Comparison of ENCODE assay signal across 13 cellular contexts in genomic region chr6:116406678-116407345, GRCh38. TPM values are rescaled to one million over a fixed set of nuclear protein-coding genes. Genes with fewer than 3 reads are reported as not detected.
DNase-seq lines count a peak whose midpoint lies in the region; ATAC-seq and TF ChIP-seq lines count a peak whose summit lies in the region.
"Had no signal": no experiment of that assay in that cellular context is flagged by ENCODE, and none has a peak within 500 bp of the region (broad histone marks: within the 10 kb centered on the region; RNA-seq: fewer than 3 reads in every experiment).

No MANE protein-coding gene starts in this region.

- no peaks in the 10 kb centered on the region for H3K27me3 ChIP-seq in sigmoid colon
- H3K27me3 ChIP-seq in CD4-positive, alpha-beta T cell (ENCODE audit: control insufficient read depth, insufficient read depth, low read length), result no peaks in the 10 kb centered on the region

- H3K4me1 ChIP-seq in sigmoid colon, result peaks cover 0 to 22% (median 15%) of the 10 kb centered on the region in 4 donors

- no peaks in the 10 kb centered on the region for H3K27me3 Mint-ChIP-seq in CD4-positive, alpha-beta T cell

- TF ChIP-seq POLR2A in sigmoid colon (IDR thresholded peaks at IDR 0.05), result no peak

- intact Hi-C loops in sigmoid colon (cut with DNase I), result no loop called here
- intact Hi-C loops in CD4-positive, alpha-beta T cell (cut with DNase I, micrococcal nuclease), result no loop called here

- POLR2A ChIA-PET in CD4-positive, alpha-beta T cell (lab: Charles Lee), result interaction anchor here (0.6 kb wide), 1 partner anchor 14 kb away, joined by 3 read pairs; no protein-coding TSS in a partner anchor

- H3K4me1 Mint-ChIP-seq in CD4-positive, alpha-beta T cell (ENCODE audit: low read depth), result peaks cover 5% of the 10 kb centered on the region

- 63 to 79% methylated on average over 4 of the region's 4 CpGs for whole genome bisulfite sequencing in sigmoid colon, 2 donors

- H3K9me3 ChIP-seq in sigmoid colon, result no peaks in the 10 kb centered on the region
- H3K9me3 ChIP-seq in CD4-positive, alpha-beta T cell (ENCODE audit: control insufficient read depth, low read length), result no peaks in the 10 kb centered on the region

- H3K27ac Mint-ChIP-seq in CD4-positive, alpha-beta T cell, result no peak overlapping the region
- H3K27ac Mint-ChIP-seq: effector memory CD8-positive, alpha-beta T cell had no signal

- no peak overlapping the region for H3K4me3 Mint-ChIP-seq in CD4-positive, alpha-beta T cell
- H3K4me3 Mint-ChIP-seq: effector memory CD8-positive, alpha-beta T cell had no signal

- H3K27ac ChIP-seq in sigmoid colon, result no peak overlapping the region
- no peak overlapping the region for H3K27ac ChIP-seq in CD4-positive, alpha-beta T cell (ENCODE audit: low read depth, low read length)

- peak; percentile 26 for DNase-seq in AG08396 (ENCODE audit: low spot score)
- DNase-seq in HT1080 (ENCODE audit: low read depth), result peak; percentile 41
- peak; percentile 81 for DNase-seq in astrocyte of the spinal cord (ENCODE audit: low read depth, low spot score)
- peak; percentile 47 for DNase-seq in myocyte (ENCODE audit: low read depth)
- DNase-seq in NCI-H2196 (lab: John Stamatoyannopoulos, UW; ENCODE audit: unreplicated experiment), result no peak
- no peak for DNase-seq in sigmoid colon
- no peak for DNase-seq in CD4-positive, alpha-beta T cell
- no peak for DNase-seq in DMS153 treated with DMSO at 0.1 percent for 48 hours (lab: John Stamatoyannopoulos, UW; ENCODE audit: unreplicated experiment)
- DNase-seq: activated CD4-positive, CD25-positive, alpha-beta regulatory T cell; AML-193; effector memory CD8-positive, alpha-beta T cell; hypothalamus; NCI-H1694 had no signal

- H3K36me3 ChIP-seq in sigmoid colon, result no peaks in the 10 kb centered on the region

- no peak for TF ChIP-seq EP300 in sigmoid colon (IDR thresholded peaks at IDR 0.05)

- H3K9me3 Mint-ChIP-seq in CD4-positive, alpha-beta T cell, result no peaks in the 10 kb centered on the region
- H3K9me3 Mint-ChIP-seq: effector memory CD8-positive, alpha-beta T cell had no signal

- no peak for TF ChIP-seq CTCF in astrocyte of the spinal cord (IDR thresholded peaks at IDR 0.05; ENCODE audit: low read depth, low read length)
- TF ChIP-seq CTCF in sigmoid colon (IDR thresholded peaks at IDR 0.05), result no peak
- TF ChIP-seq CTCF in CD4-positive, alpha-beta T cell (IDR thresholded peaks at IDR 0.05), result no peak

- in situ Hi-C loops in astrocyte of the spinal cord (cut with HindIII; ENCODE audit: low sequenced_read_pairs), result no loop called here

- H3K36me3 Mint-ChIP-seq in CD4-positive, alpha-beta T cell (ENCODE audit: low read depth), result no peaks in the 10 kb centered on the region

- CTCF ChIA-PET in CD4-positive, alpha-beta T cell (lab: Charles Lee), result no interaction called here

- ATAC-seq in CD4-positive, alpha-beta T cell (ENCODE audit: poor library complexity), result no peak
- ATAC-seq: effector memory CD8-positive, alpha-beta T cell had no signal

- H3K4me3 ChIP-seq in astrocyte of the spinal cord (ENCODE audit: low read depth, low read length), result no peak overlapping the region
- H3K4me3 ChIP-seq in sigmoid colon, result no peak overlapping the region

RNA-seq across cellular contexts. Expression of gene DSE, which starts 36.1 kb away (rescaled TPM):
- 38.6 and 44.3 TPM in 2 replicates for total RNA-seq in HT1080 (2014; rRNA removed; shearing (Covaris generic))
- 21.9 and 25.7 TPM in 2 replicates for polyA plus RNA-seq in HT1080 (2015; cell fraction: cytosol; rRNA removed)
- polyA plus RNA-seq in HT1080 (2015; cell fraction: nucleus; rRNA removed), result 27.1 and 30.7 TPM in 2 replicates
- total RNA-seq in myocyte (31.6 and 32.5 TPM in 2 replicates), sigmoid colon (10 to 100 TPM; 17.9 to 29.5 (median 25.6) TPM)
- polyA plus RNA-seq in myocyte (2012), result 49.9 TPM
- polyA plus RNA-seq in sigmoid colon, result 1 to 10 TPM; 2.5 to 7.6 (median 5.4) TPM
- total RNA-seq in CD4-positive, alpha-beta T cell, result 1 to 10 TPM; 7.5 to 8.0 TPM

RNA-seq across cellular contexts. Expression of gene CALHM6, which starts 54.4 kb away (rescaled TPM):
- total RNA-seq in HT1080 (2014; rRNA removed; shearing (Covaris generic)), result 0.31 TPM in 1 of 2 replicates, not detected in the other
- not detected in 2 replicates for polyA plus RNA-seq in HT1080 (2015; cell fraction: cytosol; rRNA removed)
- 0.11 TPM in 1 of 2 replicates, not detected in the other for polyA plus RNA-seq in HT1080 (2015; cell fraction: nucleus; rRNA removed)
- total RNA-seq in myocyte (0.31 TPM in 1 of 2 replicates, not detected in the other), sigmoid colon (1 to 10 TPM; 1.3 to 8.6 (median 6.4) TPM)
- 1.7 TPM for polyA plus RNA-seq in myocyte (2012)
- polyA plus RNA-seq in sigmoid colon, result 10 to 100 TPM in 2 of 3 donors, 1 to 10 TPM in 1; 9.6 to 32.0 (median 20.1) TPM
- total RNA-seq in CD4-positive, alpha-beta T cell, result 1 to 10 TPM; 3.0 to 3.1 TPM

Comparison
In these comparisons a context has a peak if more than half of its experiments do, and no peak if none do; other contexts are left out.
1. DNase-seq: peak in AG08396 (single experiment), HT1080 (single experiment), astrocyte of the spinal cord (single experiment) and myocyte (single experiment); none in NCI-H2196 (single experiment), sigmoid colon (single experiment), CD4-positive, alpha-beta T cell (0 of 10) and DMS153 treated with DMSO at 0.1 percent for 48 hours (single experiment).